In the genomic region with DNA sequence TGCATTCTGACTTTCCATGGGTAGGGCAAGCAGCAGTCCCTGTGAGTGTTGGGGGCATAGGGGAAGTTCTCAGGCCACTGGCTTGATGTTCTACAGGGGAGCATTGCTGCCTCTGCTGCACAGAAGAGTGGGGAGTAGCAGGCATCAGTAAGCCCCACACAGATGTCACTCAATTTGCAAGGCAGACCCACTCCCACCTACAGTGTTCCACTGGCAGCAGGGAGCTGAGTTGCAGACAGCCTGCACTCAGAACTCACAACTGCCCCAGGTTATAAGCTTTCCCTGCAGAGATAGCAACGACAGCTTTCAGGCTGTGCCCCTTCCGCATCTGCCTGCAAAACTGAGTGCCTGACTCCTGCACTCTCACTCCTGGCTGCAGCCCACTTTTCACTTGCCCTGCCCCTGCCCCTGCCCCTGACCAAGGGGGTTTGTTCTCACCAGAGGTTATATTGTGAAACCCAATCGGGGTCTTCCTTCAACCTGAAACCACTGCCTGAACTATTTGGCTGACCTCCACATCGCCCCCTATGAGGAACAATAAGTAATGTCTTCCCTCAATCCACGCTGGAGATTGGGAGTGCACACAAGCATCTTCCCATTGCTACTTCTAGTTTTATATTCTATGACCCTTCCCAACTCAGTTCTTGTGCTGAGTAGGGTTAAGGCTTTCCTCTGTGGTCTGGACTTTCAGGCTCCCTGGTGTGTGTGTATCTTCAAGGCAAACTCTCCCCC, we compare ENCODE assay signal across 1 cellular context.
TF ChIP-seq lines count a peak whose summit lies in the region.

No MANE protein-coding gene starts in this region.

TF ChIP-seq in H1, 55 proteins besides CTCF, POLR2A, EP300 and RAD21:
- TF ChIP-seq EGR1 (IDR thresholded peaks at IDR 0.05; ENCODE audit: borderline replicate concordance, low read depth, low read length) (no peak), NRF1 (IDR thresholded peaks at IDR 0.05; ENCODE audit: low read depth, low read length) (no peak), SP4 (IDR thresholded peaks at IDR 0.05; ENCODE audit: low read length) (no peak), BCL11A (IDR thresholded peaks at IDR 0.05; ENCODE audit: low read depth in 2 of 2, low read length in 2 of 2) (no peak), POLR2AphosphoS5 (IDR thresholded peaks at IDR 0.05; ENCODE audit: low read depth, low read length) (no peak), JUND (IDR thresholded peaks at IDR 0.05; ENCODE audit: low read length) (no peak), CREB1 (IDR thresholded peaks at IDR 0.05) (no peak)
- TF ChIP-seq, protein P1, sequence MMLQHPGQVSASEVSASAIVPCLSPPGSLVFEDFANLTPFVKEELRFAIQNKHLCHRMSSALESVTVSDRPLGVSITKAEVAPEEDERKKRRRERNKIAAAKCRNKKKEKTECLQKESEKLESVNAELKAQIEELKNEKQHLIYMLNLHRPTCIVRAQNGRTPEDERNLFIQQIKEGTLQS (IDR thresholded peaks at IDR 0.05; ENCODE audit: insufficient read depth, low read depth, low read length) = no peak
- TF ChIP-seq, protein P2, sequence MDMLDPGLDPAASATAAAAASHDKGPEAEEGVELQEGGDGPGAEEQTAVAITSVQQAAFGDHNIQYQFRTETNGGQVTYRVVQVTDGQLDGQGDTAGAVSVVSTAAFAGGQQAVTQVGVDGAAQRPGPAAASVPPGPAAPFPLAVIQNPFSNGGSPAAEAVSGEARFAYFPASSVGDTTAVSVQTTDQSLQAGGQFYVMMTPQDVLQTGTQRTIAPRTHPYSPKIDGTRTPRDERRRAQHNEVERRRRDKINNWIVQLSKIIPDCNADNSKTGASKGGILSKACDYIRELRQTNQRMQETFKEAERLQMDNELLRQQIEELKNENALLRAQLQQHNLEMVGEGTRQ (IDR thresholded peaks at IDR 0.05; ENCODE audit: low read length) = no peak
TF ChIP-seq in H1: peak in this region for 0.
